Comparison of ENCODE assay signal across 15 cellular contexts in genomic region chr5:34716986-34717385, GRCh38.
DNase-seq lines count a peak whose midpoint lies in the region; ATAC-seq, FAIRE-seq and TF ChIP-seq lines count a peak whose summit lies in the region.
"Had no signal": no experiment of that assay in that cellular context is flagged by ENCODE, and none has a peak within 500 bp of the region (broad histone marks: within the 10 kb centered on the region; RNA-seq: fewer than 3 reads in every experiment).

No MANE protein-coding gene starts in this region.

- peak overlapping the region; percentile 3; the same call in 1 of the 2 replicates for H3K9ac ChIP-seq in HUES64 (ENCODE audit: low read depth, low read length)

- 0 out of 2 replicates have a peak, but pooled peaks cover 4% of the 10 kb centered on the region for H3K36me3 ChIP-seq in HUES64 (ENCODE audit: insufficient read depth, low read length)
- H3K36me3 ChIP-seq in bronchial epithelial cell (ENCODE audit: control insufficient read depth, insufficient read depth, low read length), result peaks cover 4% of the 10 kb centered on the region
- H3K36me3 ChIP-seq in lower lobe of right lung, result no peaks in the 10 kb centered on the region
- H3K36me3 ChIP-seq in tibial artery, result no peaks in the 10 kb centered on the region
- H3K36me3 ChIP-seq: Peyer's patch, right lobe of liver had no signal

- ATAC-seq in lower lobe of right lung, result no peak

- H3K27me3 ChIP-seq in HUES64 (ENCODE audit: insufficient read depth, low read length) (no peaks in the 10 kb centered on the region), bronchial epithelial cell (ENCODE audit: control insufficient read depth, insufficient read depth, low read length) (no peaks in the 10 kb centered on the region), lower lobe of right lung (ENCODE audit: low read depth) (no peaks in the 10 kb centered on the region), tibial artery (no peaks in the 10 kb centered on the region)
- H3K27me3 ChIP-seq: Peyer's patch, right lobe of liver had no signal

- DNase-seq in bronchial epithelial cell (ENCODE audit: low read depth) (peak; percentile 18), lower lobe of right lung (no peak), tibial artery (no peak), GM10266 (ENCODE audit: extremely low spot score) (no peak), NCI-H446 treated with DMSO at 0.1 percent for 48 hours (lab: John Stamatoyannopoulos, UW) (no peak), NCI-H524 treated with DMSO at 0.1 percent for 48 hours (lab: John Stamatoyannopoulos, UW) (no peak)
- DNase-seq: activated B cell treated with CpG ODN at 0.5 μM for 24 hours; activated effector memory CD4-positive, alpha-beta T cell treated with Interleukin-2 at 50 U/mL for 16 hours; anterior cingulate cortex; DND-41; NCI-H187 treated with DMSO at 0.1 percent for 48 hours; NCI-H69; Peyer's patch; right lobe of liver had no signal

- H3K4me3 ChIP-seq in HUES64 (ENCODE audit: low read length) (no peak overlapping the region), bronchial epithelial cell (ENCODE audit: low read depth, low read length) (no peak overlapping the region), lower lobe of right lung (no peak overlapping the region), tibial artery (no peak overlapping the region)
- H3K4me3 ChIP-seq: Peyer's patch, right lobe of liver had no signal

- H3K27ac ChIP-seq in HUES64 (ENCODE audit: low read depth, low read length) (peak overlapping the region; percentile 87), lower lobe of right lung (peak overlapping the region; percentile 15), tibial artery (peak overlapping the region; percentile 45 to 64)
- H3K27ac ChIP-seq: Peyer's patch, right lobe of liver had no signal

- H3K9me3 ChIP-seq in HUES64 (ENCODE audit: insufficient read depth, low read depth, low read length) (no peaks in the 10 kb centered on the region), lower lobe of right lung (no peaks in the 10 kb centered on the region), tibial artery (no peaks in the 10 kb centered on the region)
- H3K9me3 ChIP-seq: Peyer's patch, right lobe of liver had no signal

- TF ChIP-seq CTCF in bronchial epithelial cell (IDR thresholded peaks at IDR 0.05; ENCODE audit: insufficient read depth, low read length, severe bottlenecking) (no peak), lower lobe of right lung (IDR thresholded peaks at IDR 0.05) (no peak), tibial artery (IDR thresholded peaks at IDR 0.05) (no peak), GM10266 (IDR thresholded peaks at IDR 0.05; ENCODE audit: control insufficient read depth, insufficient read depth, low read depth, missing control alignments) (no peak)

- intact Hi-C loops in lower lobe of right lung (cut with DNase I), result no loop called here
- intact Hi-C loops in tibial artery (cut with DNase I; ENCODE audit: low total_unique reads), result no loop called here

- 100% methylated on average over 1 of the region's 2 CpGs for WGBS in HUES64

- FAIRE-seq in bronchial epithelial cell (lab: Jason Lieb, UNC), result no peak

- H3K4me1 ChIP-seq in HUES64 (ENCODE audit: insufficient read depth, low read length) (peaks cover 34% of the 10 kb centered on the region), lower lobe of right lung (peaks cover 18% of the 10 kb centered on the region), tibial artery (peaks cover 0 to 65% (median 16%) of the 10 kb centered on the region in 4 donors)
- H3K4me1 ChIP-seq: Peyer's patch had no signal

Comparison
In these comparisons a context has a peak if more than half of its experiments do, and no peak if none do; other contexts are left out.
1. H3K27ac ChIP-seq: peak in every context shown above with its lines; median percentile 87 in HUES64; 54 in tibial artery; 15 in lower lobe of right lung.